In genomic region chr2:172442072-172442895, GRCh38 we compare ENCODE assay signal across 8 cellular contexts. TPM values are rescaled to one million over a fixed set of nuclear protein-coding genes. Genes with fewer than 3 reads are reported as not detected.
DNase-seq lines count a peak whose midpoint lies in the region; ATAC-seq, FAIRE-seq and TF ChIP-seq lines count a peak whose summit lies in the region.

No MANE protein-coding gene starts in this region.

- peak overlapping the region in 1 of 2 donors; percentile 40 for H3K4me3 Mint-ChIP-seq in CD14-positive monocyte
- peak overlapping the region; percentile 77 for H3K4me3 Mint-ChIP-seq in activated T-cell treated with anti-CD3 and anti-CD28 coated beads, Interleukin-2, amount 50 U/mL, for 4 hours

- H3K4me1 Mint-ChIP-seq in CD14-positive monocyte: peaks cover 17% of the 10 kb centered on the region
- peaks cover 46% of the 10 kb centered on the region for H3K4me1 Mint-ChIP-seq in activated T-cell treated with anti-CD3 and anti-CD28 coated beads, Interleukin-2, amount 50 U/mL, for 4 hours (ENCODE audit: low read depth)

- H3K9me3 Mint-ChIP-seq in CD14-positive monocyte: peaks cover 0 to 6% (median 0%) of the 10 kb centered on the region in 7 donors
- H3K9me3 Mint-ChIP-seq in activated T-cell treated with anti-CD3 and anti-CD28 coated beads, Interleukin-2, amount 50 U/mL, for 4 hours: no peaks in the 10 kb centered on the region

- H3K36me3 Mint-ChIP-seq in CD14-positive monocyte: peaks cover 0 to 1% of the 10 kb centered on the region in 2 donors
- H3K36me3 Mint-ChIP-seq in activated T-cell treated with anti-CD3 and anti-CD28 coated beads, Interleukin-2, amount 50 U/mL, for 4 hours (ENCODE audit: insufficient read depth): peaks cover 2% of the 10 kb centered on the region

- peak; percentile 45 for DNase-seq in CD14-positive monocyte (ENCODE audit: low spot score)
- peak; percentile 92 for DNase-seq in MG63
- DNase-seq in activated T-cell treated with anti-CD3 and anti-CD28 coated beads, Interleukin-2, amount 50 U/mL, for 4 hours: peak; percentile 52
- no peak for DNase-seq in left ventricle myocardium superior
- peak; percentile 32 for DNase-seq in stimulated activated CD8-positive, alpha-beta memory T cell treated with anti-CD3 and anti-CD28 coated beads, Interleukin-12 subunit alpha, Interleukin-12 subunit beta, amount 100 ng/mL, for 1 hour (ENCODE audit: low read depth)
- no peak for DNase-seq in D721Med (ENCODE audit: insufficient read length, low spot score)

- FAIRE-seq in D721Med (lab: Jason Lieb, UNC): no peak

- intact Hi-C loops in CD14-positive monocyte (cut with micrococcal nuclease): no loop called here
- intact Hi-C loops in left ventricle myocardium superior (cut with micrococcal nuclease): no loop called here

- TF ChIP-seq CTCF in CD14-positive monocyte (IDR thresholded peaks at IDR 0.05): no peak
- no peak for TF ChIP-seq CTCF in D721Med (IDR thresholded peaks at IDR 0.05; ENCODE audit: insufficient read depth, missing control alignments)

- peak; percentile 68 to 72 for ATAC-seq in activated T-cell treated with anti-CD3 and anti-CD28 coated beads, Interleukin-2, amount 50 U/mL, for 4 hours
- ATAC-seq in left ventricle myocardium superior (peak; percentile 60), GM18502 (IDR thresholded peaks at IDR 0.05; ENCODE audit: poor library complexity, unreplicated experiment) (no peak), GM18909 (IDR thresholded peaks at IDR 0.05; ENCODE audit: poor library complexity, unreplicated experiment) (no peak)

- H3K4me3 ChIP-seq in MG63: no peak overlapping the region

- no peaks in the 10 kb centered on the region for H3K36me3 ChIP-seq in MG63

- H3K9me3 ChIP-seq in MG63: no peaks in the 10 kb centered on the region

- H3K27me3 Mint-ChIP-seq in CD14-positive monocyte (ENCODE audit: low read depth in 3 of 3): peaks cover 10 to 21% (median 19%) of the 10 kb centered on the region in 3 donors
- H3K27me3 Mint-ChIP-seq in activated T-cell treated with anti-CD3 and anti-CD28 coated beads, Interleukin-2, amount 50 U/mL, for 4 hours (ENCODE audit: low read depth): no peaks in the 10 kb centered on the region

- no peaks in the 10 kb centered on the region for H3K27me3 ChIP-seq in MG63

- peak overlapping the region in 1 of 7 donors; percentile 52 for H3K27ac Mint-ChIP-seq in CD14-positive monocyte

RNA-seq across cellular contexts. Expression of gene ITGA6, which starts 14.9 kb away (rescaled TPM):
- under 1 TPM; 0.20 to 0.36 TPM for polyA plus RNA-seq in CD14-positive monocyte
- 4.3 TPM in 2 replicates for total RNA-seq in MG63 (2014; rRNA removed; shearing (Covaris generic); ENCODE audit: low replicate concordance)
- 1 to 10 TPM; 4.2 to 7.0 (median 5.8) TPM for total RNA-seq in activated T-cell treated with anti-CD3 and anti-CD28 coated beads, Interleukin-2, amount 50 U/mL, for 4 hours
- total RNA-seq in left ventricle myocardium superior: 54.8 TPM

Comparison
In these comparisons a context has a peak if more than half of its experiments do, and no peak if none do; other contexts are left out.
1. DNase-seq: peak in CD14-positive monocyte (single experiment), MG63 (single experiment), activated T-cell treated with anti-CD3 and anti-CD28 coated beads, Interleukin-2, amount 50 U/mL, for 4 hours (single experiment) and stimulated activated CD8-positive, alpha-beta memory T cell treated with anti-CD3 and anti-CD28 coated beads, Interleukin-12 subunit alpha, Interleukin-12 subunit beta, amount 100 ng/mL, for 1 hour (single experiment); none in left ventricle myocardium superior (single experiment) and D721Med (single experiment).
2. ATAC-seq: peak in activated T-cell treated with anti-CD3 and anti-CD28 coated beads, Interleukin-2, amount 50 U/mL, for 4 hours (2 of 2) and left ventricle myocardium superior (single experiment); none in GM18502 (single experiment) and GM18909 (single experiment).